ENCODE assay signal across 21 cellular contexts in genomic region chr7:101612885-101613490, GRCh38. TPM values are rescaled to one million over a fixed set of nuclear protein-coding genes. Genes with fewer than 3 reads are reported as not detected.
"Had no signal": no experiment of that assay in that cellular context is flagged by ENCODE, and none has a peak within 500 bp of the region (broad histone marks: within the 10 kb centered on the region; RNA-seq: fewer than 3 reads in every experiment).

No MANE protein-coding gene starts in this region.

- FAIRE-seq: keratinocyte had no signal

- H3K36me3 ChIP-seq: adrenal gland, brain microvascular endothelial cell, gastrocnemius medialis, heart left ventricle, transverse colon had no signal

- H3K4me3 ChIP-seq: adrenal gland, gastrocnemius medialis, heart left ventricle, transverse colon had no signal

- H3K27ac ChIP-seq: adrenal gland, brain microvascular endothelial cell, epithelial cell of prostate, gastrocnemius medialis, heart left ventricle, transverse colon had no signal

- ATAC-seq: activated T-helper 17 cell treated with anti-CD3 and anti-CD28 coated beads, Interleukin-2, amount 50 U/mL, for 72 hours; effector memory CD8-positive, alpha-beta T cell; gastrocnemius medialis; heart left ventricle; left lobe of liver; stimulated activated memory B cell treated with anti-CD40 and anti-IgM and Interleukin-4, amounts not matched to agents 10 μg/mL and 1 μg/mL and 100 μg/mL, for 72 hours; T-cell had no signal

- H3K27me3 ChIP-seq: gastrocnemius medialis, transverse colon had no signal

- H3K4me1 ChIP-seq: adrenal gland, gastrocnemius medialis had no signal

- DNase-seq: activated CD4-positive, alpha-beta T cell treated with anti-CD3 and anti-CD28 coated beads for 1 hour; activated CD4-positive, alpha-beta T cell treated with anti-CD3 and anti-CD28 coated beads, Interleukin-2, amount 50 U/mL, for 4 hours; activated naive CD4-positive, alpha-beta T cell treated with anti-CD3 and anti-CD28 coated beads, Interleukin-2, amount 10 ng/mL, durations not matched to agents 7 days and 5 days; adrenal gland; brain microvascular endothelial cell; dermis blood vessel endothelial cell; effector memory CD8-positive, alpha-beta T cell; gastrocnemius medialis; mammary epithelial cell; naive B cell; stimulated activated CD4-positive, alpha-beta T cell treated with anti-CD3 and anti-CD28 coated beads, Interleukin-2, amount 100 ng/mL, for 48 hours; T-cell; transverse colon had no signal

- H3K9me3 ChIP-seq: adrenal gland, gastrocnemius medialis, heart left ventricle, transverse colon had no signal

RNA-seq across cellular contexts. Expression of gene MYL10, which starts 16.1 kb away (rescaled TPM):
- total RNA-seq: activated T-helper 17 cell treated with anti-CD3 and anti-CD28 coated beads, Interleukin-2, amount 50 U/mL, for 72 hours; adrenal gland; dermis blood vessel endothelial cell; heart left ventricle; left lobe of liver; mammary epithelial cell; mononuclear cell; SK-MEL-5; T-cell; transverse colon had no signal
